ENCODE assay signal across 1 cellular context in genomic region chr19:49809987-49810389, GRCh38.
TF ChIP-seq lines count a peak whose summit lies in the region.

No MANE protein-coding gene starts in this region.

TF ChIP-seq in A549, 52 proteins besides CTCF, POLR2A, EP300 and RAD21 (continued from another document):
- TF ChIP-seq REST (IDR thresholded peaks at IDR 0.05) (no peak), NR3C1 (IDR thresholded peaks at IDR 0.05) (no peak)
